Comparison of ENCODE assay signal across 12 cellular contexts in the genomic region with DNA sequence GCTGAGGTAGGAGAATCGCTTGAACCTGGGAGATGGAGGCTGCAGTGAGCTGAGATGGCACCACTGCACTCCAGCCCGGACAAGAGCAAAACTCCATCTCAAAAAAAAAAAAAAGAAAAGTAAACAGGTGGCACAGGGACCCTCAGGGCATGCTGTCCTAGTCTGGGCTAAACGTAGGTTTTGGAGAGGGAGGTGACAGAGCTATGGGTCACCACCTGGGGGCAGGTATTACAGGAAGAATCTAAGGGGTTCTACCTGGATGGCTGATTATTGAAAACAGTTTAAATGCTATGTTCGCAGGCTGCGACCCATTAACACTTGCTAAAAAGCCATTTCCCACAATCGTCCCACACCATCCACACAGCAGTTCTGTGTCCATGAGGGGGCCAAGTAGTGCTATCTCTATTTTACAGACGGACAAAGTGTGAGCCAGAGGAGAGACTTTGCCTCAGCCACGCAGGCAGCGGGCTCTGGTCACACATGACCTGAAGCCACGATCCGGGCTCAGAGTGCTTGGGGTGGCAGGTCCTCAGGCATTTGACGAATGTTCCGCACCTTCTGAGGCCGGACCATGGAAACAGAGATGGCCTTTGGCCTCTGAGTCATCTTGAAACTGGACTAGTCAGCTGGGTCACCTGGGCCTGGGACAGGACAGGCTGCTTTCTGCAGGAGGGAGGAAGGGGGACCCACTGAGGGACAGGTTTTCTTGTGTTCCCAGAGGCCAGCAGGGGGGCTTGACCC. TPM values are rescaled to one million over a fixed set of nuclear protein-coding genes. Genes with fewer than 3 reads are reported as not detected.
DNase-seq lines count a peak whose midpoint lies in the region; ATAC-seq and TF ChIP-seq lines count a peak whose summit lies in the region.
"Not testable (repeated sequence)": the region's sequence is repeated elsewhere in the genome, so short reads cannot be mapped to it uniquely, and the experiment has no call there.
"Had no signal": no experiment of that assay in that cellular context is flagged by ENCODE, and none has a peak within 500 bp of the region (broad histone marks: within the 10 kb centered on the region; RNA-seq: fewer than 3 reads in every experiment).

No MANE protein-coding gene starts in this region.

- POLR2A ChIA-PET in Panc1 (lab: Charles Lee): interaction anchor here (0.6 kb wide), 1 partner anchor 136 kb away, joined by 8 read pairs; no protein-coding TSS in a partner anchor

- not testable (repeated sequence) for BruUV-seq in Panc1 (replicated peaks; lab: Mats Ljungman, UMichigan)

- not testable (repeated sequence) for H3K27me3 ChIP-seq in Panc1 (ENCODE audit: control insufficient read depth, insufficient read depth, low read length); right lobe of liver

- in situ Hi-C loops in ACHN (cut with HindIII; ENCODE audit: low pct_ligation_motif_present, low pct_unique_long_range_greater_than_20kb, low sequenced_read_pairs); Panc1 (cut with HindIII; ENCODE audit: low pct_unique_long_range_greater_than_20kb, low sequenced_read_pairs): not testable (repeated sequence)

- not testable (repeated sequence) for H3K27ac Mint-ChIP-seq in osteocyte (ENCODE audit: unreplicated experiment); stimulated activated effector memory CD8-positive, alpha-beta T cell treated with anti-CD3 and anti-CD28 coated beads, Interleukin-12 subunit alpha, Interleukin-12 subunit beta, amount 100 ng/mL, for 72 hours

- TF ChIP-seq POLR2A in right lobe of liver (IDR thresholded peaks at IDR 0.05): not testable (repeated sequence)

- H3K9me3 ChIP-seq in Panc1 (ENCODE audit: control insufficient read depth, insufficient read depth, low read depth, low read length); right lobe of liver: not testable (repeated sequence)

- peak overlapping the region; percentile 32 for H3K4me3 Mint-ChIP-seq in osteocyte (ENCODE audit: unreplicated experiment)
- peak overlapping the region; percentile 64 for H3K4me3 Mint-ChIP-seq in stimulated activated effector memory CD8-positive, alpha-beta T cell treated with anti-CD3 and anti-CD28 coated beads, Interleukin-12 subunit alpha, Interleukin-12 subunit beta, amount 100 ng/mL, for 72 hours

- not testable (repeated sequence) for TF ChIP-seq CTCF in Panc1 (IDR thresholded peaks at IDR 0.05); right lobe of liver (IDR thresholded peaks at IDR 0.05); osteocyte (IDR thresholded peaks at IDR 0.05)

- not testable (repeated sequence) for H3K27me3 Mint-ChIP-seq in osteocyte (ENCODE audit: unreplicated experiment)

- DNase-seq in ACHN (peak; percentile 58), HT-29 (ENCODE audit: low spot score) (peak; percentile 79), astrocyte of the hippocampus (ENCODE audit: low read depth, low spot score) (peak; percentile 41), glomerular visceral epithelial cell (ENCODE audit: extremely low spot score) (peak; percentile 50), right lobe of liver (peak in 1 of 3 donors; percentile 68)
- not testable (repeated sequence) for DNase-seq in Panc1 (ENCODE audit: low read depth, low spot score); osteocyte (ENCODE audit: extremely low spot score, unreplicated experiment); stimulated activated effector memory CD8-positive, alpha-beta T cell treated with anti-CD3 and anti-CD28 coated beads, Interleukin-12 subunit alpha, Interleukin-12 subunit beta, amount 100 ng/mL, for 72 hours (ENCODE audit: low spot score in 2 of 2)

- H3K36me3 Mint-ChIP-seq in osteocyte (ENCODE audit: unreplicated experiment); stimulated activated effector memory CD8-positive, alpha-beta T cell treated with anti-CD3 and anti-CD28 coated beads, Interleukin-12 subunit alpha, Interleukin-12 subunit beta, amount 100 ng/mL, for 72 hours: not testable (repeated sequence)

- not testable (repeated sequence) for H3K4me3 ChIP-seq in Panc1 (ENCODE audit: low read depth in 2 of 2, low read length in 2 of 2); right lobe of liver

- not testable (repeated sequence) for H3K9me3 Mint-ChIP-seq in osteocyte (ENCODE audit: unreplicated experiment); stimulated activated effector memory CD8-positive, alpha-beta T cell treated with anti-CD3 and anti-CD28 coated beads, Interleukin-12 subunit alpha, Interleukin-12 subunit beta, amount 100 ng/mL, for 72 hours

- peak overlapping the region; percentile 36 for H3K27ac ChIP-seq in Panc1 (ENCODE audit: low read length)
- H3K27ac ChIP-seq in right lobe of liver: not testable (repeated sequence)

- peaks cover 36% of the 10 kb centered on the region for H3K4me1 Mint-ChIP-seq in osteocyte (ENCODE audit: unreplicated experiment)
- H3K4me1 Mint-ChIP-seq in stimulated activated effector memory CD8-positive, alpha-beta T cell treated with anti-CD3 and anti-CD28 coated beads, Interleukin-12 subunit alpha, Interleukin-12 subunit beta, amount 100 ng/mL, for 72 hours: peaks cover 24% of the 10 kb centered on the region

- CTCF ChIA-PET in Panc1 (lab: Charles Lee): interaction anchor here (0.5 to 0.7 kb wide), 2 partner anchors 24 to 136 kb away, joined by 4 read pairs; no protein-coding TSS in a partner anchor

- H3K36me3 ChIP-seq in Panc1 (ENCODE audit: control insufficient read depth, insufficient read depth, low read length); right lobe of liver: not testable (repeated sequence)

- H3K4me1 ChIP-seq in Panc1 (ENCODE audit: control insufficient read depth, insufficient read depth, low read length): peaks cover 11% of the 10 kb centered on the region
- H3K4me1 ChIP-seq in right lobe of liver: not testable (repeated sequence)

- intact Hi-C loops in Panc1 (cut with micrococcal nuclease; ENCODE audit: unreplicated experiment); right lobe of liver (cut with DNase I): not testable (repeated sequence)

- WGBS in right lobe of liver (ENCODE audit: insufficient coverage, low coverage, low lambda C conversion rate, missing lambda C conversion rate): 54% methylated on average over 10 of the region's 14 CpGs

- peak; percentile 39 for ATAC-seq in Panc1
- peak; percentile 19 to 84 (median 39) for ATAC-seq in right lobe of liver
- ATAC-seq in stimulated activated effector memory CD8-positive, alpha-beta T cell treated with anti-CD3 and anti-CD28 coated beads, Interleukin-12 subunit alpha, Interleukin-12 subunit beta, amount 100 ng/mL, for 72 hours: not testable (repeated sequence)

RNA-seq across cellular contexts. Expression of a gene that starts 38.0 kb away (rescaled TPM):
- total RNA-seq in HT-29 (2014; rRNA removed; shearing (Covaris generic)): not detected in 2 replicates
- total RNA-seq in Panc1 (2021; ENCODE audit: unreplicated experiment) (not detected), right lobe of liver (not detected), osteocyte (not detected in 2 replicates)
- polyA plus RNA-seq in Panc1 (2012; ENCODE audit: insufficient read length): 5.5 TPM
- total RNA-seq: activated B cell treated with CpG ODN at 0.5 μM for 24 hours; activated CD4-positive, alpha-beta memory T cell treated with anti-CD3 and anti-CD28 coated beads, Interleukin-2, amount 10 ng/mL, durations not matched to agents 7 days and 5 days; activated naive CD4-positive, alpha-beta T cell treated with anti-CD3 and anti-CD28 coated beads for 36 hours; mammary epithelial cell had no signal
- polyA plus RNA-seq: mammary epithelial cell had no signal

RNA-seq across cellular contexts. Expression of a gene that starts 49.7 kb away (rescaled TPM):
- total RNA-seq in HT-29 (2014; rRNA removed; shearing (Covaris generic)): not detected in 2 replicates
- total RNA-seq in Panc1 (2021; ENCODE audit: unreplicated experiment) (not detected), right lobe of liver (under 1 TPM in 3 of 6 experiments, not detected in 3; 0.17 to 0.89 (median 0.37) TPM), osteocyte (not detected in 2 replicates)
- not detected for polyA plus RNA-seq in Panc1 (2012; ENCODE audit: insufficient read length)
- total RNA-seq: mammary epithelial cell had no signal
- polyA plus RNA-seq: mammary epithelial cell had no signal
